In the genomic region with DNA sequence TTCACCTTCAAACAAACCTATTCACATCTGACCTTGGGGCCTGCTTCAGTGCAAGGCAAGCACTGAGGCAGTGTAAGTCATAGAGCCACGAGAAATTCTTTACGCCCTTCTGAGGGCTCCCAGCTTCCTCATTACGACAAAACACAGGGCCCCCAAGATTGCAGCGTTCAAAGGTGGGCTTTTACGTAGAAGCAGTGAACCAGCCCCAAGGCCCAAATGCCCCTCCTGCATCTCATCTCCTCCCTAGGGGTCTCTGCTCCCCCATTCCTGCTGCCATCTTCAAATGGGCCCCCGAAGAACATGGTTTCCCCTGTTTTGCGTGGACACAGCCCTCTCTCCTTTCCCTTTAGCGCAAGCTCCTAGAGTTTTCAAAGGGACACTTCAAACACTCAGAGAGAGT, we compare ENCODE assay signal across 21 cellular contexts.
"Had no signal": no experiment of that assay in that cellular context is flagged by ENCODE, and none has a peak within 500 bp of the region (broad histone marks: within the 10 kb centered on the region; RNA-seq: fewer than 3 reads in every experiment).

No MANE protein-coding gene starts in this region.

- H3K9me3 ChIP-seq: esophagus squamous epithelium, gastroesophageal sphincter, heart left ventricle, left lung, lower lobe of right lung had no signal

- H3K36me3 ChIP-seq: esophagus squamous epithelium, gastroesophageal sphincter, heart left ventricle, left lung, lower lobe of right lung had no signal

- H3K9me3 Mint-ChIP-seq: immature natural killer cell, memory B cell had no signal

- H3K36me3 Mint-ChIP-seq: immature natural killer cell; memory B cell; naive thymus-derived CD4-positive, alpha-beta T cell had no signal

- DNase-seq: dermis blood vessel endothelial cell; dorsolateral prefrontal cortex; effector CD4-positive, alpha-beta T cell; effector memory CD4-positive, alpha-beta T cell; esophagus squamous epithelium; foreskin fibroblast; heart left ventricle; hypothalamus; immature natural killer cell; left cardiac atrium; left lung; left ventricle myocardium superior; lower lobe of right lung; mammary epithelial cell; mesendoderm; midbrain; naive thymus-derived CD4-positive, alpha-beta T cell had no signal

- H3K27ac Mint-ChIP-seq: immature natural killer cell; memory B cell; naive thymus-derived CD4-positive, alpha-beta T cell had no signal

- H3K4me1 ChIP-seq: heart left ventricle, left lung, lower lobe of right lung had no signal

- H3K4me1 Mint-ChIP-seq: immature natural killer cell; memory B cell; naive thymus-derived CD4-positive, alpha-beta T cell had no signal

- H3K27ac ChIP-seq: coronary artery, dorsolateral prefrontal cortex, esophagus squamous epithelium, gastroesophageal sphincter, heart left ventricle, hepatocyte, left lung, lower lobe of right lung had no signal

- H3K4me3 ChIP-seq: coronary artery, dorsolateral prefrontal cortex, esophagus squamous epithelium, gastroesophageal sphincter, heart left ventricle, hepatocyte, left lung, lower lobe of right lung had no signal

- H3K4me3 Mint-ChIP-seq: immature natural killer cell; memory B cell; naive thymus-derived CD4-positive, alpha-beta T cell had no signal

- H3K27me3 ChIP-seq: esophagus squamous epithelium, gastroesophageal sphincter, heart left ventricle, left lung had no signal

- ATAC-seq: gastroesophageal sphincter; heart left ventricle; left cardiac atrium; left lung; left ventricle myocardium superior; lower lobe of right lung; naive thymus-derived CD4-positive, alpha-beta T cell had no signal
